Comparison of ENCODE assay signal across 1 cellular context in the genomic region with DNA sequence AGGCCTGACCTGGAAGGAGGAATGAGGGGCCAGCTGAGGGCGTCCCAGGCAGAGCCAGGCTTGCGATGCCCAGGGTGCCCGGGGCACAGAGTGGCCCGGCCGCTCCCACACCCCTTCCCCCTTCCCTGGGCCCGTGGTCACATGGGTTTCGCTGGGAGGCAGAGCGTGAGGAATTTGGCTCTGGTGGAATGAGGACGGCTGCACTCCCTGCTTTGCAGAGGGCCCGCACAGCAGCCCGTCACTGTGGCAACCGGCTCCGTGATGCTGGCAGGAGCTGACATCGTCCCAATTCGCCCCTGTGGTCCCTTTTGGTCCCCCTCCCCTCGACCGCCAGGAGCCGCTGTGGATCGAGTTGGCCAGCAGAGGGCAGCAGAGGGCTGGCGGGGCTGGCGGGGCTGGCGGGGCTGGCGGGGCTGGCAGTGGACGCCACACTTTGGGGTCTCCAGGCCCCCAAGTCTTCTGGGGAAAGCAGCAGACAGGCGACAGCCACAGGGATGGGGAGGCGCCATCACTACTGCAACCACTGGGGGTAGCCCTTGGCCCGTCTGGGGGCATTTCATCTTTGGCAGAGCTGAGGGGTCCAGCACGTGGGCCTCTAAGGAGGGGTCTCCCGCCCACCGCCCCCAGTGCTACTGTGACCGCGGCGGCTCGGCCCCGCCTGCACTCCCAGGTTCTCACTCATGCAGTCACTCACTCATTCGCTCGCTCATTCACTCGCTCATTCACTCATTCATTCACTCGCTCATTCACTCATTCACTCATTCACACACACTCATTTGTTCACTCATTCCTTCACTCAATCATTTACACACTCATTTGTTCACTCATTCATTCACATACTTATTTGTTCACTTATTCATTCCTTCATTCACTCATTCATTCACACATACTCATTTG.
TF ChIP-seq lines count a peak whose summit lies in the region.

No MANE protein-coding gene starts in this region.

TF ChIP-seq in HepG2, 621 proteins besides CTCF, POLR2A, EP300 and RAD21 (continued from another document):
- TF ChIP-seq PHF8 (CRISPR knock-in tag; IDR thresholded peaks at IDR 0.05): peak; percentile 23; the same call in 1 of the 2 replicates
- TF ChIP-seq, protein P1, sequence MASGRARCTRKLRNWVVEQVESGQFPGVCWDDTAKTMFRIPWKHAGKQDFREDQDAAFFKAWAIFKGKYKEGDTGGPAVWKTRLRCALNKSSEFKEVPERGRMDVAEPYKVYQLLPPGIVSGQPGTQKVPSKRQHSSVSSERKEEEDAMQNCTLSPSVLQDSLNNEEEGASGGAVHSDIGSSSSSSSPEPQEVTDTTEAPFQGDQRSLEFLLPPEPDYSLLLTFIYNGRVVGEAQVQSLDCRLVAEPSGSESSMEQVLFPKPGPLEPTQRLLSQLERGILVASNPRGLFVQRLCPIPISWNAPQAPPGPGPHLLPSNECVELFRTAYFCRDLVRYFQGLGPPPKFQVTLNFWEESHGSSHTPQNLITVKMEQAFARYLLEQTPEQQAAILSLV (CRISPR knock-in tag; IDR thresholded peaks at IDR 0.05; ENCODE audit: borderline replicate concordance): peak; percentile 50; the same call in 1 of the 2 replicates
- TF ChIP-seq ZNF772 (CRISPR knock-in tag; IDR thresholded peaks at IDR 0.05): no peak
- no peak for TF ChIP-seq PAX8 (CRISPR knock-in tag; IDR thresholded peaks at IDR 0.05; ENCODE audit: borderline replicate concordance)
- 0 out of 2 replicates have a peak, but pooled peaks have one; percentile 12 for TF ChIP-seq KLF13 (CRISPR knock-in tag; IDR thresholded peaks at IDR 0.05)
- TF ChIP-seq SMAD3 (CRISPR knock-in tag; IDR thresholded peaks at IDR 0.05): no peak
- no peak for TF ChIP-seq ZSCAN5A (CRISPR knock-in tag; IDR thresholded peaks at IDR 0.05; ENCODE audit: borderline replicate concordance)
- TF ChIP-seq ZNF619 (CRISPR knock-in tag; IDR thresholded peaks at IDR 0.05): no peak
- TF ChIP-seq, protein P2, sequence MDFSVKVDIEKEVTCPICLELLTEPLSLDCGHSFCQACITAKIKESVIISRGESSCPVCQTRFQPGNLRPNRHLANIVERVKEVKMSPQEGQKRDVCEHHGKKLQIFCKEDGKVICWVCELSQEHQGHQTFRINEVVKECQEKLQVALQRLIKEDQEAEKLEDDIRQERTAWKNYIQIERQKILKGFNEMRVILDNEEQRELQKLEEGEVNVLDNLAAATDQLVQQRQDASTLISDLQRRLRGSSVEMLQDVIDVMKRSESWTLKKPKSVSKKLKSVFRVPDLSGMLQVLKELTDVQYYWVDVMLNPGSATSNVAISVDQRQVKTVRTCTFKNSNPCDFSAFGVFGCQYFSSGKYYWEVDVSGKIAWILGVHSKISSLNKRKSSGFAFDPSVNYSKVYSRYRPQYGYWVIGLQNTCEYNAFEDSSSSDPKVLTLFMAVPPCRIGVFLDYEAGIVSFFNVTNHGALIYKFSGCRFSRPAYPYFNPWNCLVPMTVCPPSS (IDR thresholded peaks at IDR 0.05): no peak
- TF ChIP-seq, protein P3, sequence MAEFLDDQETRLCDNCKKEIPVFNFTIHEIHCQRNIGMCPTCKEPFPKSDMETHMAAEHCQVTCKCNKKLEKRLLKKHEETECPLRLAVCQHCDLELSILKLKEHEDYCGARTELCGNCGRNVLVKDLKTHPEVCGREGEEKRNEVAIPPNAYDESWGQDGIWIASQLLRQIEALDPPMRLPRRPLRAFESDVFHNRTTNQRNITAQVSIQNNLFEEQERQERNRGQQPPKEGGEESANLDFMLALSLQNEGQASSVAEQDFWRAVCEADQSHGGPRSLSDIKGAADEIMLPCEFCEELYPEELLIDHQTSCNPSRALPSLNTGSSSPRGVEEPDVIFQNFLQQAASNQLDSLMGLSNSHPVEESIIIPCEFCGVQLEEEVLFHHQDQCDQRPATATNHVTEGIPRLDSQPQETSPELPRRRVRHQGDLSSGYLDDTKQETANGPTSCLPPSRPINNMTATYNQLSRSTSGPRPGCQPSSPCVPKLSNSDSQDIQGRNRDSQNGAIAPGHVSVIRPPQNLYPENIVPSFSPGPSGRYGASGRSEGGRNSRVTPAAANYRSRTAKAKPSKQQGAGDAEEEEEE (CRISPR knock-in tag; IDR thresholded peaks at IDR 0.05; ENCODE audit: borderline replicate concordance): no peak
- peak; percentile 24 for TF ChIP-seq YY1 (IDR thresholded peaks at IDR 0.05; ENCODE audit: insufficient read depth, insufficient replicate concordance, low read depth, low read length)
- TF ChIP-seq HIVEP1 (CRISPR knock-in tag; IDR thresholded peaks at IDR 0.05): 0 out of 2 replicates have a peak, but pooled peaks have one; percentile 47
- TF ChIP-seq ZNF333 (CRISPR knock-in tag; IDR thresholded peaks at IDR 0.05; ENCODE audit: borderline replicate concordance): peak; percentile 89; the same call in 1 of the 2 replicates
- no peak for TF ChIP-seq TOPORS (CRISPR knock-in tag; IDR thresholded peaks at IDR 0.05)
- no peak for TF ChIP-seq SRSF1 (optimal IDR thresholded peaks at IDR 0.05; ENCODE audit: low read depth, low read length)
- peak; percentile 85 for TF ChIP-seq STAG1 (CRISPR knock-in tag; IDR thresholded peaks at IDR 0.05)
- TF ChIP-seq MTA1 (CRISPR knock-in tag; IDR thresholded peaks at IDR 0.05; ENCODE audit: borderline replicate concordance): 0 out of 2 replicates have a peak, but pooled peaks have one; percentile 71
- no peak for TF ChIP-seq SETDB1 (CRISPR knock-in tag; IDR thresholded peaks at IDR 0.05; ENCODE audit: borderline replicate concordance)
- TF ChIP-seq JUNB (CRISPR knock-in tag; IDR thresholded peaks at IDR 0.05; ENCODE audit: borderline replicate concordance): no peak
- peak; percentile 35; the same call in 1 of the 2 replicates for TF ChIP-seq ZNF207 (IDR thresholded peaks at IDR 0.05; ENCODE audit: borderline replicate concordance)
- no peak for TF ChIP-seq ZNF276 (CRISPR knock-in tag; IDR thresholded peaks at IDR 0.05; ENCODE audit: low read depth)
- TF ChIP-seq GMEB1 (CRISPR knock-in tag; IDR thresholded peaks at IDR 0.05; ENCODE audit: borderline replicate concordance): no peak
- TF ChIP-seq ERF (CRISPR knock-in tag; IDR thresholded peaks at IDR 0.05): 0 out of 2 replicates have a peak, but pooled peaks have one; percentile 23
- no peak for TF ChIP-seq ZNF672 (CRISPR knock-in tag; IDR thresholded peaks at IDR 0.05)
- TF ChIP-seq SALL1 (CRISPR knock-in tag; IDR thresholded peaks at IDR 0.05): peak; percentile 24; the same call in 1 of the 2 replicates
- peak; percentile 36 for TF ChIP-seq JARID2 (CRISPR knock-in tag; IDR thresholded peaks at IDR 0.05; ENCODE audit: insufficient replicate concordance)
- TF ChIP-seq HNF1A (IDR thresholded peaks at IDR 0.05; ENCODE audit: low read depth): no peak
- TF ChIP-seq HNF1A (CRISPR knock-in tag; IDR thresholded peaks at IDR 0.05; ENCODE audit: borderline replicate concordance): 0 out of 2 replicates have a peak, but pooled peaks have one; percentile 42
- TF ChIP-seq TBX3 (IDR thresholded peaks at IDR 0.05; ENCODE audit: borderline replicate concordance): peak; percentile 24; the same call in 1 of the 2 replicates
- peak; percentile 98 for TF ChIP-seq ZNF24 (IDR thresholded peaks at IDR 0.05)
- no peak for TF ChIP-seq ZBTB44 (CRISPR knock-in tag; IDR thresholded peaks at IDR 0.05)
- no peak; the same call in 1 of the 2 replicates for TF ChIP-seq ZNF280B (CRISPR knock-in tag; IDR thresholded peaks at IDR 0.05; ENCODE audit: borderline replicate concordance)
